8 cellular contexts compared by ENCODE assay signal in the genomic region with DNA sequence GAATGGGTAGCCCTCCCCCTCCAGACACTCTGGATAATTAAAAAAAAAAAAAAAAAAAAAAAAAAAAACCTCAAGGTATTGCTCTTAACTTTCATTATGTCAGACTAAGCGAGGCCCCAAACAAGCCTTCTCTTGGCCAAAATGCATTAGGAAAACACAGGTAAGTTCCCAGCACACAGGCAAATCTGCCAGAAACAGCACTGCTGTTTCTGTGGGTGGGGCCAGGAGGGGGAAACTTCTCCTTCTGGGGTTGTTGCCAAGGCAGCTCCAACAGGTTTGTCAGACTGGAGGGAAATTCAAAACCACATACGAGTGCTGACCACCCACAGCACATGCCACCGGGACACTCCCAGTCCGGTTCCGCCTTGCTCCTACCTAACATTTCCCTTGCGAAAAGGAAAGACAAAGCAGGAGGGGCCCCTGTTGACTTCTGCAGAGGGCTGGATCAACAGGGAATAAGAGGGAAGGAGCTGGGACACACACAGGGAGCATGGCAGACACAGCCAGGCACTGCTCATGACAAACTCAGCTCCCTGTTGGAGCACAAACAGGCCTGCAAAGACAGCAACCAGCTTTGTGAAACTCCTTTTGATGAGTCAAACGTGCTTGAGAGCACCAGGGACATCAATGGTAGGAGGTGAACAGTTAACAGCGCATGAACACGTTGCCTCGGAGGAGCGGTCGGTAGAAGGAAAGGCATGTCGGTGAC. TPM values are rescaled to one million over a fixed set of nuclear protein-coding genes. Genes with fewer than 3 reads are reported as not detected.
DNase-seq lines count a peak whose midpoint lies in the region; ATAC-seq and TF ChIP-seq lines count a peak whose summit lies in the region.

No MANE protein-coding gene starts in this region.

- H3K4me3 Mint-ChIP-seq in endodermal cell, result no peak overlapping the region

- intact Hi-C loops in aorta (cut with DNase I), result loop anchor here in 1 of 2 donors (5.0 kb wide), 1 partner anchor 35 kb away; no protein-coding TSS in a partner anchor

- peaks cover 45% of the 10 kb centered on the region for H4K20me1 ChIP-seq in osteoblast (ENCODE audit: insufficient read depth, low read length)

- no peak for TF ChIP-seq CTCF in endodermal cell (conservative IDR thresholded peaks at IDR 0.05)
- TF ChIP-seq CTCF in osteoblast (IDR thresholded peaks at IDR 0.05; ENCODE audit: extremely low read depth, low read depth, low read length), result no peak

- H3K4me1 ChIP-seq in endodermal cell (ENCODE audit: control insufficient read depth, insufficient read depth, low read length) (peaks cover 65% of the 10 kb centered on the region), osteoblast (ENCODE audit: insufficient read depth, low read length) (peaks cover 100% of the 10 kb centered on the region), aorta (ENCODE audit: control insufficient read depth in 1 of 2, insufficient read depth in 2 of 2, low read length in 2 of 2) (peaks cover 3 to 11% of the 10 kb centered on the region in 2 donors)

- H3K36me3 ChIP-seq in endodermal cell (ENCODE audit: control insufficient read depth, insufficient read depth, low read length) (peaks cover 92% of the 10 kb centered on the region), osteoblast (ENCODE audit: insufficient read depth, low read length) (peaks cover 85% of the 10 kb centered on the region), aorta (ENCODE audit: control insufficient read depth in 1 of 2, insufficient read depth in 2 of 2, low read length in 1 of 2) (peaks cover 4 to 7% of the 10 kb centered on the region in 2 donors)

- H3K27ac Mint-ChIP-seq in endodermal cell, result peak overlapping the region; percentile 90

- H3K36me3 Mint-ChIP-seq in endodermal cell (ENCODE audit: low read depth), result peaks cover 61% of the 10 kb centered on the region

- DNase-seq in GDM1 (lab: John Stamatoyannopoulos, UW) (peak; percentile 35), NCI-H1105 treated with DMSO at 0.1 percent for 48 hours (lab: John Stamatoyannopoulos, UW) (peak; percentile 66), endodermal cell (peak; percentile 69), osteoblast (ENCODE audit: insufficient read length, low spot score, missing footprints) (peak; percentile 86), aorta (no peak), HuH-7 (ENCODE audit: low spot score) (no peak)
- peak; percentile 59 for DNase-seq in activated CD4-positive, alpha-beta T cell treated with anti-CD3 and anti-CD28 coated beads, Interleukin-2, amount 50 U/mL, for 1 hour

- H3K27me3 ChIP-seq in endodermal cell (ENCODE audit: control insufficient read depth, insufficient read depth, low read length, poor library complexity, severe bottlenecking), result no peaks in the 10 kb centered on the region
- no peaks in the 10 kb centered on the region for H3K27me3 ChIP-seq in osteoblast (ENCODE audit: insufficient read depth, low read length)
- H3K27me3 ChIP-seq in aorta (ENCODE audit: control insufficient read depth in 1 of 2, insufficient read depth in 2 of 2, low read length in 1 of 2), result no peaks in the 10 kb centered on the region

- H3K4me2 ChIP-seq in osteoblast (ENCODE audit: insufficient read depth, low read length), result no peak overlapping the region

- H3K9me3 ChIP-seq in endodermal cell (ENCODE audit: control insufficient read depth, low read length) (no peaks in the 10 kb centered on the region), osteoblast (ENCODE audit: low read depth, low read length) (no peaks in the 10 kb centered on the region), aorta (ENCODE audit: control insufficient read depth, low read length) (no peaks in the 10 kb centered on the region)

- WGBS in endodermal cell (ENCODE audit: insufficient coverage in 1 of 2, insufficient read length in 1 of 2), 2 experiments, result 84% methylated on average over 11 to 13 of the region's 13 CpGs
- 14 to 17% methylated on average over 13 of the region's 13 CpGs for WGBS in aorta, 2 donors

- ATAC-seq in aorta (ENCODE audit: low FRiP score), result no peak
- ATAC-seq in GM19455 (IDR thresholded peaks at IDR 0.05; ENCODE audit: unreplicated experiment), result no peak

- peaks cover 100% of the 10 kb centered on the region for H3K79me2 ChIP-seq in osteoblast (ENCODE audit: insufficient read depth, low read length)

- H3K4me1 Mint-ChIP-seq in endodermal cell, result peaks cover 81% of the 10 kb centered on the region

- no peak overlapping the region for H3K9ac ChIP-seq in endodermal cell (ENCODE audit: extremely low read depth, low read length, poor library complexity, severe bottlenecking)

- H3K4me3 ChIP-seq in endodermal cell (ENCODE audit: low read length) (no peak overlapping the region), osteoblast (ENCODE audit: insufficient read depth, low read length) (no peak overlapping the region), aorta (ENCODE audit: low read length in 2 of 2) (no peak overlapping the region)

- no peaks in the 10 kb centered on the region for H3K9me3 Mint-ChIP-seq in endodermal cell

- H3K27ac ChIP-seq in endodermal cell (ENCODE audit: low read depth, low read length), result peak overlapping the region; percentile 67
- peak overlapping the region; percentile 99 for H3K27ac ChIP-seq in osteoblast (ENCODE audit: low read depth, low read length)
- peak overlapping the region; percentile 99 to 100 for H3K27ac ChIP-seq in aorta (ENCODE audit: low read depth in 1 of 2, low read length in 2 of 2)

- H3K27me3 Mint-ChIP-seq in endodermal cell (ENCODE audit: insufficient read depth), result no peaks in the 10 kb centered on the region

- no peak overlapping the region for H2AFZ ChIP-seq in osteoblast (ENCODE audit: low read length)

RNA-seq across cellular contexts. Expression of gene MYH9, which starts 55.0 kb away (rescaled TPM):
- total RNA-seq in endodermal cell, result 100 to 1,000 TPM; 270 to 288 TPM
- 131 TPM for polyA plus RNA-seq in endodermal cell (2013, experiment 1 of 2)
- polyA plus RNA-seq in endodermal cell (2013, experiment 2 of 2), result 136 TPM
- total RNA-seq in osteoblast, result 796 and 964 TPM in 2 replicates
- 1,000 to 10,000 TPM; 1,564 to 1,890 TPM for total RNA-seq in aorta
- polyA plus RNA-seq in aorta, result 100 to 1,000 TPM; 170 to 572 TPM

Comparison
In these comparisons a context has a peak if more than half of its experiments do, and no peak if none do; other contexts are left out.
1. DNase-seq: peak in GDM1 (single experiment), NCI-H1105 treated with DMSO at 0.1 percent for 48 hours (single experiment), activated CD4-positive, alpha-beta T cell treated with anti-CD3 and anti-CD28 coated beads, Interleukin-2, amount 50 U/mL, for 1 hour (single experiment), endodermal cell (single experiment) and osteoblast (single experiment); none in aorta (0 of 2) and HuH-7 (single experiment).
2. Peak in every context shown above with its lines, with median percentiles within 50 percentile points of each other: H3K27ac ChIP-seq.